Comparison of ENCODE assay signal across 10 cellular contexts in the genomic region with DNA sequence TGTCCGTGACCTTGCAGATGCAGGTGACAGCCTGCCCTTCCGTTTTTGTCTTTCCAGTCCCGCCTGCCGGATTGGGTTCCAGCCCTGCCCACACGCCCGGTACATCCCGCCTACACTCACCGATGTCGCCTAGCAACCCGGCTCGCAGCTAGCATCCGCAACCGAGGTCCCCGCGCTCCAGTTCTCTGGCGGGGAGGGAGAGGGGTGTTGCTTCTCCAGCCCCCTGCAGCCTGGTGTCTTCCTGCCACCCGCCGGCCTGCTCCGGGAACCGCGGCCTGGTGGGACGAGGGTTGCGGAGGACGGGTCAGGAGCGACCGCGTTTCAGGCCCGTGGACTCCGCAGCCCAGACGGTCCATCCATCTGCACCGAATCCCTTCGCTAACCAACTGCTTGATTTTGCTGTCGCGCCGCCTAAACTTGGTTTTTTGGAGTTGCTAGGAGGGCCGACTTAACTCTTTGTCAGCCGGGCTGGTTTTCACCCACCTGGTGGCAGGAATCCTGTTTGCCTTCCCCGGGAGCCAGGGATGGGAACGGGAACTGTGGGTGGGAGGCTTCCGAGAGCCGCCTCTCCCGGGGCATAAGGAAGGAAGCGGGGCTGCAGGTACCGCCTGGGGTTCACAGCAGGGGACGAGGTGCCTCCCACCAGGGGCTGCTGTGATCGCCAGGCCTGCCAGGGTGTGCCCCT. TPM values are rescaled to one million over a fixed set of nuclear protein-coding genes. Genes with fewer than 3 reads are reported as not detected.
DNase-seq lines count a peak whose midpoint lies in the region; ATAC-seq, FAIRE-seq and TF ChIP-seq lines count a peak whose summit lies in the region.
"Had no signal": no experiment of that assay in that cellular context is flagged by ENCODE, and none has a peak within 500 bp of the region (broad histone marks: within the 10 kb centered on the region; RNA-seq: fewer than 3 reads in every experiment).

No MANE protein-coding gene starts in this region.

- no peaks in the 10 kb centered on the region for H3K4me1 ChIP-seq in GM23248 (ENCODE audit: insufficient read depth)
- H3K4me1 ChIP-seq in lower lobe of right lung = peaks cover 16% of the 10 kb centered on the region

- FAIRE-seq in bronchial epithelial cell (lab: Jason Lieb, UNC) = no peak

- 8 to 9% methylated on average over 39 to 45 of the region's 46 CpGs for WGBS in GM23248 (ENCODE audit: low coverage in 1 of 2, low lambda C conversion rate in 2 of 2, missing lambda C conversion rate in 2 of 2), 2 experiments

- H3K36me3 Mint-ChIP-seq in stimulated activated effector memory CD8-positive, alpha-beta T cell treated with anti-CD3 and anti-CD28 coated beads, Interleukin-12 subunit alpha, Interleukin-12 subunit beta, amount 100 ng/mL, for 72 hours = peaks cover 17% of the 10 kb centered on the region
- no peaks in the 10 kb centered on the region for H3K36me3 Mint-ChIP-seq in Calu3 (ENCODE audit: insufficient read depth, unreplicated experiment)
- H3K36me3 Mint-ChIP-seq: IgD-negative memory B cell had no signal

- peak overlapping the region; percentile 55 for H3K4me3 Mint-ChIP-seq in stimulated activated effector memory CD8-positive, alpha-beta T cell treated with anti-CD3 and anti-CD28 coated beads, Interleukin-12 subunit alpha, Interleukin-12 subunit beta, amount 100 ng/mL, for 72 hours
- no peak overlapping the region for H3K4me3 Mint-ChIP-seq in Calu3 (ENCODE audit: low read depth, unreplicated experiment)

- H3K4me2 ChIP-seq in GM23248 (ENCODE audit: unreplicated experiment) = peak overlapping the region; percentile 53

- no peaks in the 10 kb centered on the region for H3F3A ChIP-seq in GM23248 (ENCODE audit: insufficient read depth)

- 0 out of 2 replicates have a peak overlapping the region, but pooled peaks have one; percentile 22 for H3K4me3 ChIP-seq in GM23248
- no peak overlapping the region for H3K4me3 ChIP-seq in bronchial epithelial cell (ENCODE audit: low read depth, low read length)
- H3K4me3 ChIP-seq in lower lobe of right lung = peak overlapping the region; percentile 33
- H3K4me3 ChIP-seq: lung had no signal

- no peaks in the 10 kb centered on the region for H3K9me3 ChIP-seq in GM23248 (ENCODE audit: low read depth)
- H3K9me3 ChIP-seq in lower lobe of right lung = peaks cover 4% of the 10 kb centered on the region

- peaks cover 5% of the 10 kb centered on the region for H3K9me3 Mint-ChIP-seq in stimulated activated effector memory CD8-positive, alpha-beta T cell treated with anti-CD3 and anti-CD28 coated beads, Interleukin-12 subunit alpha, Interleukin-12 subunit beta, amount 100 ng/mL, for 72 hours
- H3K9me3 Mint-ChIP-seq in Calu3 (ENCODE audit: low read depth, unreplicated experiment) = peaks cover 4% of the 10 kb centered on the region

- H3K9me2 ChIP-seq in GM23248 (ENCODE audit: insufficient read depth) = no peaks in the 10 kb centered on the region

- peaks cover 53% of the 10 kb centered on the region for H3K27me3 Mint-ChIP-seq in Calu3 (ENCODE audit: unreplicated experiment)

- H4K20me1 ChIP-seq in GM23248 (ENCODE audit: insufficient read depth) = no peaks in the 10 kb centered on the region

- H3K27me3 ChIP-seq in GM23248 (replicated peaks; ENCODE audit: insufficient read depth) (peaks cover 24% of the 10 kb centered on the region), bronchial epithelial cell (ENCODE audit: control insufficient read depth, insufficient read depth, low read length) (peaks cover 5% of the 10 kb centered on the region), lower lobe of right lung (ENCODE audit: low read depth) (peaks cover 29% of the 10 kb centered on the region)

- CTCF ChIA-PET in Calu3 (lab: Charles Lee) = no interaction called here

- H2AFZ ChIP-seq in GM23248 = peak overlapping the region; percentile 42; the same call in 1 of the 2 replicates

- in situ Hi-C loops in GM23248 (cut with MboI) = no loop called here

- no TSS peak for BruUV-seq in Calu3 (replicated peaks; lab: Mats Ljungman, UMichigan)

- TF ChIP-seq CTCF in bronchial epithelial cell (IDR thresholded peaks at IDR 0.05; ENCODE audit: insufficient read depth, low read length, severe bottlenecking) (peak; percentile 29), lower lobe of right lung (IDR thresholded peaks at IDR 0.05) (peak; percentile 20), Calu3 (IDR thresholded peaks at IDR 0.05; ENCODE audit: unreplicated experiment) (no peak)

- no peak overlapping the region for H3K27ac Mint-ChIP-seq in stimulated activated effector memory CD8-positive, alpha-beta T cell treated with anti-CD3 and anti-CD28 coated beads, Interleukin-12 subunit alpha, Interleukin-12 subunit beta, amount 100 ng/mL, for 72 hours
- no peak overlapping the region for H3K27ac Mint-ChIP-seq in Calu3 (ENCODE audit: unreplicated experiment)
- H3K27ac Mint-ChIP-seq: IgD-negative memory B cell had no signal

- H3K79me2 ChIP-seq in GM23248 (ENCODE audit: insufficient read depth) = no peaks in the 10 kb centered on the region

- DNase-seq in GM23248 (peak; percentile 45), T-helper 9 cell (peak; percentile 48), bronchial epithelial cell (ENCODE audit: low read depth) (peak; percentile 4), lower lobe of right lung (peak; percentile 66), Calu3 (no peak), HPDE6-E6E7 (ENCODE audit: extremely low spot score) (no peak), H4 (ENCODE audit: low spot score) (no peak)
- peak; percentile 48 to 72 for DNase-seq in stimulated activated effector memory CD8-positive, alpha-beta T cell treated with anti-CD3 and anti-CD28 coated beads, Interleukin-12 subunit alpha, Interleukin-12 subunit beta, amount 100 ng/mL, for 72 hours (ENCODE audit: low spot score in 2 of 2)

- ATAC-seq in lower lobe of right lung = peak in 1 of 2 donors; percentile 54
- ATAC-seq in stimulated activated effector memory CD8-positive, alpha-beta T cell treated with anti-CD3 and anti-CD28 coated beads, Interleukin-12 subunit alpha, Interleukin-12 subunit beta, amount 100 ng/mL, for 72 hours = peak; percentile 67

- intact Hi-C loops in lower lobe of right lung (cut with DNase I) = no loop called here
- intact Hi-C loops in Calu3 (cut with micrococcal nuclease; ENCODE audit: unreplicated experiment) = no loop called here

- H3K36me3 ChIP-seq in GM23248 (ENCODE audit: low read depth) = no peaks in the 10 kb centered on the region
- H3K36me3 ChIP-seq in bronchial epithelial cell (ENCODE audit: control insufficient read depth, insufficient read depth, low read length) = no peaks in the 10 kb centered on the region
- no peaks in the 10 kb centered on the region for H3K36me3 ChIP-seq in lower lobe of right lung

- H3K4me1 Mint-ChIP-seq in stimulated activated effector memory CD8-positive, alpha-beta T cell treated with anti-CD3 and anti-CD28 coated beads, Interleukin-12 subunit alpha, Interleukin-12 subunit beta, amount 100 ng/mL, for 72 hours = peaks cover 54% of the 10 kb centered on the region
- H3K4me1 Mint-ChIP-seq in Calu3 (ENCODE audit: low read depth, unreplicated experiment) = no peaks in the 10 kb centered on the region

- H3K9ac ChIP-seq in GM23248 = no peak overlapping the region

- H3K27ac ChIP-seq in GM23248 (no peak overlapping the region), lower lobe of right lung (peak overlapping the region; percentile 11)

RNA-seq across cellular contexts. Expression of gene MATK, which starts 15.4 kb away (rescaled TPM):
- total RNA-seq in GM23248 (2014; rRNA removed; shearing (Covaris generic)) = not detected in 2 replicates
- polyA plus RNA-seq in GM23248 (2016; fragmentation: Nextera tagmentation; extraction: Ambion mirVana) = not detected in 2 replicates
- total RNA-seq in bronchial epithelial cell = not detected in 2 replicates
- total RNA-seq in lower lobe of right lung = 11.3 TPM
- total RNA-seq in Calu3 (2022) = not detected in 2 replicates
- total RNA-seq in H4 (2014; rRNA removed; shearing (Covaris generic)) = 0.04 TPM in 1 of 2 replicates, not detected in the other

RNA-seq across cellular contexts. Expression of gene RAX2, which starts 29.5 kb away (rescaled TPM):
- not detected in 2 replicates for total RNA-seq in GM23248 (2014; rRNA removed; shearing (Covaris generic))
- not detected in 2 replicates for polyA plus RNA-seq in GM23248 (2016; fragmentation: Nextera tagmentation; extraction: Ambion mirVana)
- not detected in 2 replicates for total RNA-seq in bronchial epithelial cell
- total RNA-seq in lower lobe of right lung = not detected
- total RNA-seq in Calu3 (2022) = not detected in 2 replicates
- not detected in 2 replicates for total RNA-seq in H4 (2014; rRNA removed; shearing (Covaris generic))
- total RNA-seq: lung had no signal
- polyA plus RNA-seq: IgD-negative memory B cell had no signal

RNA-seq across cellular contexts. Expression of gene MRPL54, which starts 39.1 kb away (rescaled TPM):
- total RNA-seq in GM23248 (2014; rRNA removed; shearing (Covaris generic)) = 18.5 and 57.9 TPM in 2 replicates
- 73.0 and 74.1 TPM in 2 replicates for polyA plus RNA-seq in GM23248 (2016; fragmentation: Nextera tagmentation; extraction: Ambion mirVana)
- total RNA-seq in bronchial epithelial cell (84.8 and 87.3 TPM in 2 replicates), lower lobe of right lung (59.4 TPM), Calu3 (2022) (26.1 and 31.0 TPM in 2 replicates)
- total RNA-seq in H4 (2014; rRNA removed; shearing (Covaris generic)) = 74.4 and 75.7 TPM in 2 replicates

RNA-seq across cellular contexts. Expression of gene APBA3, which starts 40.1 kb away (rescaled TPM):
- 28.3 and 40.0 TPM in 2 replicates for total RNA-seq in GM23248 (2014; rRNA removed; shearing (Covaris generic))
- polyA plus RNA-seq in GM23248 (2016; fragmentation: Nextera tagmentation; extraction: Ambion mirVana) = 16.9 and 18.9 TPM in 2 replicates
- total RNA-seq in bronchial epithelial cell (11.3 and 17.8 TPM in 2 replicates), lower lobe of right lung (18.2 TPM), Calu3 (2022) (18.1 and 19.6 TPM in 2 replicates)
- total RNA-seq in H4 (2014; rRNA removed; shearing (Covaris generic)) = 11.4 and 15.8 TPM in 2 replicates

Comparison
In these comparisons a context has a peak if more than half of its experiments do, and no peak if none do; other contexts are left out.
1. DNase-seq: peak in GM23248 (single experiment), T-helper 9 cell (single experiment), bronchial epithelial cell (single experiment), lower lobe of right lung (single experiment) and stimulated activated effector memory CD8-positive, alpha-beta T cell treated with anti-CD3 and anti-CD28 coated beads, Interleukin-12 subunit alpha, Interleukin-12 subunit beta, amount 100 ng/mL, for 72 hours (2 of 2); none in Calu3 (single experiment), HPDE6-E6E7 (single experiment) and H4 (single experiment).
2. RNA of gene MATK, which starts 15.4 kb away (total RNA-seq): 11.3 TPM in lower lobe of right lung (single experiment); not detected in Calu3, 0.04 TPM in H4, not detected in GM23248 and not detected in bronchial epithelial cell; every median in the first group is over 10 times any median in the second.